9 cellular contexts compared by ENCODE assay signal in genomic region chr14:59254146-59254910, GRCh38.
DNase-seq lines count a peak whose midpoint lies in the region; ATAC-seq, FAIRE-seq and TF ChIP-seq lines count a peak whose summit lies in the region.
"Had no signal": no experiment of that assay in that cellular context is flagged by ENCODE, and none has a peak within 500 bp of the region (broad histone marks: within the 10 kb centered on the region; RNA-seq: fewer than 3 reads in every experiment).

No MANE protein-coding gene starts in this region.

- TF ChIP-seq CTCF in body of pancreas (IDR thresholded peaks at IDR 0.05): peak in 1 of 7 experiments; percentile 2
- TF ChIP-seq CTCF in HepG2 (CRISPR knock-in tag; IDR thresholded peaks at IDR 0.05): no peak

- no TSS peak for BruUV-seq in HepG2 (replicated peaks; lab: Mats Ljungman, UMichigan)

- intact Hi-C loops in body of pancreas (cut with DNase I): no loop called here
- intact Hi-C loops in HepG2 (cut with micrococcal nuclease; ENCODE audit: unreplicated experiment): loop anchor here (5.0 kb wide), 1 partner anchor 37 kb away; no protein-coding TSS in a partner anchor

- H3K9me3 Mint-ChIP-seq in activated CD4-positive, alpha-beta T cell treated with anti-CD3 and anti-CD28 coated beads, Interleukin-2, amount 10 ng/mL, durations not matched to agents 7 days and 5 days: peaks cover 4% of the 10 kb centered on the region
- H3K9me3 Mint-ChIP-seq: T-helper 1 cell treated with Interleukin-12 subunit alpha and Interleukin-12 subunit beta and Interleukin-4 antibody, amounts not matched to agents 30 μg/mL and 1 μg/mL, for 36 hours had no signal

- peak overlapping the region; percentile 30 to 79 (median 68) for H3K27ac ChIP-seq in body of pancreas
- H3K27ac ChIP-seq in HepG2 (ENCODE audit: extremely low read length, insufficient read depth, low read length): peak overlapping the region; percentile 4

- POLR2A ChIA-PET in HepG2 (lab: Yijun Ruan, JAX): no interaction called here
- POLR2A ChIA-PET in activated CD4-positive, alpha-beta T cell treated with anti-CD3 and anti-CD28 coated beads, Interleukin-2, amount 10 ng/mL, durations not matched to agents 7 days and 5 days (lab: Charles Lee): no interaction called here

- in situ Hi-C loops in HepG2 (cut with HindIII; ENCODE audit: extremely low pct_ligation_motif_present, low pct_unique_long_range_greater_than_20kb): no loop called here

- H3K4me1 Mint-ChIP-seq in activated CD4-positive, alpha-beta T cell treated with anti-CD3 and anti-CD28 coated beads, Interleukin-2, amount 10 ng/mL, durations not matched to agents 7 days and 5 days: no peaks in the 10 kb centered on the region

- CTCF ChIA-PET in HepG2 (lab: Yijun Ruan, JAX; ENCODE audit: low intra/inter-chr PET ratio, low total read pairs): no interaction called here
- CTCF ChIA-PET in activated CD4-positive, alpha-beta T cell treated with anti-CD3 and anti-CD28 coated beads, Interleukin-2, amount 10 ng/mL, durations not matched to agents 7 days and 5 days (lab: Charles Lee): no interaction called here

- H3K36me3 Mint-ChIP-seq in activated CD4-positive, alpha-beta T cell treated with anti-CD3 and anti-CD28 coated beads, Interleukin-2, amount 10 ng/mL, durations not matched to agents 7 days and 5 days (ENCODE audit: low read depth): no peaks in the 10 kb centered on the region

- TF ChIP-seq RAD21 in HepG2 (CRISPR knock-in tag; IDR thresholded peaks at IDR 0.05): no peak

- no peaks in the 10 kb centered on the region for H3K27me3 Mint-ChIP-seq in activated CD4-positive, alpha-beta T cell treated with anti-CD3 and anti-CD28 coated beads, Interleukin-2, amount 10 ng/mL, durations not matched to agents 7 days and 5 days

- H3K27me3 ChIP-seq in body of pancreas (no peaks in the 10 kb centered on the region), HepG2 (ENCODE audit: control insufficient read depth in 1 of 2, insufficient read depth in 2 of 2, low read length in 2 of 2) (no peaks in the 10 kb centered on the region)

- H2AFZ ChIP-seq in HepG2 (ENCODE audit: low read length): no peak overlapping the region

- DNase-seq in NCI-H510A treated with DMSO at 0.1 percent for 48 hours (lab: John Stamatoyannopoulos, UW): peak; percentile 34
- no peak for DNase-seq in NCI-H510A (lab: John Stamatoyannopoulos, UW)
- DNase-seq in body of pancreas: peak; percentile 75 to 89 (median 82)
- no peak for DNase-seq in HepG2 (ENCODE audit: low spot score)
- peak; percentile 68 for DNase-seq in urothelium cell line (ENCODE audit: low spot score)
- no peak for DNase-seq in D341Med (ENCODE audit: low spot score)
- no peak for DNase-seq in activated CD4-positive, alpha-beta T cell treated with anti-CD3 and anti-CD28 coated beads, Interleukin-2, amount 10 ng/mL, durations not matched to agents 7 days and 5 days

- 16 to 19% methylated on average over 7 of the region's 7 CpGs for WGBS in body of pancreas, 2 donors
- 66% methylated on average over 7 of the region's 7 CpGs for WGBS in HepG2 (ENCODE audit: low lambda C conversion rate)

- no peaks in the 10 kb centered on the region for H4K20me1 ChIP-seq in HepG2 (ENCODE audit: insufficient read depth, low read length)

- H3K9me3 ChIP-seq in body of pancreas: no peaks in the 10 kb centered on the region
- H3K9me3 ChIP-seq in HepG2 (ENCODE audit: low read length): no peaks in the 10 kb centered on the region

- H3K4me1 ChIP-seq in body of pancreas: peaks cover 33% of the 10 kb centered on the region
- H3K4me1 ChIP-seq in HepG2 (ENCODE audit: insufficient read depth, low read length): peaks cover 35% of the 10 kb centered on the region

- no peaks in the 10 kb centered on the region for H3K36me3 ChIP-seq in body of pancreas (replicated peaks in 1 of 2; ENCODE audit: insufficient read depth in 1 of 2, low read depth in 2 of 2)
- H3K36me3 ChIP-seq in HepG2 (replicated peaks in 1 of 2; ENCODE audit: control insufficient read depth in 1 of 2, insufficient read depth in 2 of 2, low read length in 2 of 2): no peaks in the 10 kb centered on the region; a peak in 1 of 5 replicates

- no peak overlapping the region for H3K4me3 ChIP-seq in body of pancreas
- no peak overlapping the region for H3K4me3 ChIP-seq in HepG2 (replicated peaks in 1 of 3; ENCODE audit: insufficient read depth in 1 of 3, low read depth in 2 of 3, low read length in 3 of 3)

- H3K4me2 ChIP-seq in HepG2 (ENCODE audit: low read depth, low read length): peak overlapping the region; percentile 9; the same call in 1 of the 2 replicates

- H3K79me2 ChIP-seq in HepG2 (ENCODE audit: insufficient read depth, low read length): peaks cover 39% of the 10 kb centered on the region

- H3K9ac ChIP-seq in HepG2 (ENCODE audit: insufficient read depth, low read depth, low read length): no peak overlapping the region

- no peak overlapping the region for H3K4me3 Mint-ChIP-seq in activated CD4-positive, alpha-beta T cell treated with anti-CD3 and anti-CD28 coated beads, Interleukin-2, amount 10 ng/mL, durations not matched to agents 7 days and 5 days
- H3K4me3 Mint-ChIP-seq: T-helper 1 cell treated with Interleukin-12 subunit alpha and Interleukin-12 subunit beta and Interleukin-4 antibody, amounts not matched to agents 30 μg/mL and 1 μg/mL, for 36 hours had no signal

- ATAC-seq in body of pancreas (peak; percentile 94), HepG2 (peak; percentile 44; the same call in 2 of the 3 replicates), HG02870 (IDR thresholded peaks at IDR 0.05; ENCODE audit: unreplicated experiment) (no peak)

- no peak for TF ChIP-seq EP300 in HepG2 (IDR thresholded peaks at IDR 0.05; ENCODE audit: low read depth in 2 of 2, low read length in 2 of 2)
- no peak for TF ChIP-seq EP300 in HepG2 (CRISPR knock-in tag; IDR thresholded peaks at IDR 0.05; ENCODE audit: borderline replicate concordance)

- no peak for FAIRE-seq in HepG2 (lab: Jason Lieb, UNC)
- peak; percentile 30 for FAIRE-seq in urothelium cell line (lab: Jason Lieb, UNC)

- no peak overlapping the region for H3K27ac Mint-ChIP-seq in activated CD4-positive, alpha-beta T cell treated with anti-CD3 and anti-CD28 coated beads, Interleukin-2, amount 10 ng/mL, durations not matched to agents 7 days and 5 days
- H3K27ac Mint-ChIP-seq: T-helper 1 cell treated with Interleukin-12 subunit alpha and Interleukin-12 subunit beta and Interleukin-4 antibody, amounts not matched to agents 30 μg/mL and 1 μg/mL, for 36 hours had no signal

- TF ChIP-seq POLR2A in body of pancreas (IDR thresholded peaks at IDR 0.05) (no peak), HepG2 (IDR thresholded peaks at IDR 0.05; ENCODE audit: insufficient read depth in 1 of 2, low read depth in 2 of 2, low read length in 2 of 2) (no peak)

TF ChIP-seq in HepG2, 621 proteins besides CTCF, POLR2A, EP300 and RAD21 (continues in another document):
- TF ChIP-seq FOSL2 (CRISPR knock-in tag; IDR thresholded peaks at IDR 0.05) (no peak), ZNF441 (CRISPR knock-in tag; IDR thresholded peaks at IDR 0.05; ENCODE audit: borderline replicate concordance) (no peak), FOXP1 (IDR thresholded peaks at IDR 0.05) (no peak), FOXP1 (CRISPR knock-in tag; IDR thresholded peaks at IDR 0.05) (peak; percentile 40; the same call in 1 of the 2 replicates), FOSL1 (CRISPR knock-in tag; IDR thresholded peaks at IDR 0.05; ENCODE audit: borderline replicate concordance) (no peak), SIN3B (IDR thresholded peaks at IDR 0.05; ENCODE audit: low read length) (no peak), SP5 (CRISPR knock-in tag; IDR thresholded peaks at IDR 0.05; ENCODE audit: borderline replicate concordance, low read depth) (no peak), FOXK1 (CRISPR knock-in tag; IDR thresholded peaks at IDR 0.05; ENCODE audit: borderline replicate concordance, low read depth) (no peak), GABPA (IDR thresholded peaks at IDR 0.05; ENCODE audit: low read depth, low read length) (no peak), GABPA (CRISPR knock-in tag; IDR thresholded peaks at IDR 0.05; ENCODE audit: low read depth) (no peak), HNRNPL (IDR thresholded peaks at IDR 0.05; ENCODE audit: low read depth, low read length) (no peak), NR2C2 (CRISPR knock-in tag; IDR thresholded peaks at IDR 0.05; ENCODE audit: borderline replicate concordance) (no peak), ZNF615 (CRISPR knock-in tag; IDR thresholded peaks at IDR 0.05; ENCODE audit: borderline replicate concordance) (no peak), ZNF333 (CRISPR knock-in tag; IDR thresholded peaks at IDR 0.05; ENCODE audit: borderline replicate concordance) (no peak), FOXA3 (CRISPR knock-in tag; IDR thresholded peaks at IDR 0.05) (0 out of 2 replicates have a peak, but pooled peaks have one; percentile 24), CEBPG (CRISPR knock-in tag; IDR thresholded peaks at IDR 0.05) (no peak), NR2F1 (CRISPR knock-in tag; IDR thresholded peaks at IDR 0.05) (peak in 1 of 2 experiments; percentile 20; a peak in 1 of 4 replicates), MED8 (CRISPR knock-in tag; IDR thresholded peaks at IDR 0.05; ENCODE audit: insufficient replicate concordance) (no peak), ZNF558 (CRISPR knock-in tag; IDR thresholded peaks at IDR 0.05; ENCODE audit: borderline replicate concordance) (no peak), KLF11 (CRISPR knock-in tag; IDR thresholded peaks at IDR 0.05) (no peak), HIVEP1 (CRISPR knock-in tag; IDR thresholded peaks at IDR 0.05) (no peak), ADNP (CRISPR knock-in tag; IDR thresholded peaks at IDR 0.05) (no peak), SAFB2 (CRISPR knock-in tag; IDR thresholded peaks at IDR 0.05; ENCODE audit: borderline replicate concordance, low read depth) (no peak), CHD2 (IDR thresholded peaks at IDR 0.05; ENCODE audit: low read depth, low read length) (no peak), MIXL1 (CRISPR knock-in tag; IDR thresholded peaks at IDR 0.05) (no peak)
- TF ChIP-seq, protein P1, sequence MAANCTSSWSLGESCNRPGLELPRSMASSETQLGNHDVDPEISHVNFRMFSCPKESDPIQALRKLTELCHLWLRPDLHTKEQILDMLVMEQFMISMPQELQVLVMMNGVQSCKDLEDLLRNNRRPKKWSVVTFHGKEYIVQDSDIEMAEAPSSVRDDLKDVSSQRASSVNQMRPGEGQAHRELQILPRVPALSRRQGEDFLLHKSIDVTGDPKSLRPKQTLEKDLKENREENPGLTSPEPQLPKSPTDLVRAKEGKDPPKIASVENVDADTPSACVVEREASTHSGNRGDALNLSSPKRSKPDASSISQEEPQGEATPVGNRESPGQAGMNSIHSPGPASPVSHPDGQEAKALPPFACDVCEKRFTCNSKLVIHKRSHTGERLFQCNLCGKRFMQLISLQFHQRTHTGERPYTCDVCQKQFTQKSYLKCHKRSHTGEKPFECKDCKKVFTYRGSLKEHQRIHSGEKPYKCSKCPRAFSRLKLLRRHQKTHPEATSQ (CRISPR knock-in tag; IDR thresholded peaks at IDR 0.05; ENCODE audit: borderline replicate concordance): no peak

Comparison
In these comparisons a context has a peak if more than half of its experiments do, and no peak if none do; other contexts are left out.
1. DNase-seq: peak in NCI-H510A treated with DMSO at 0.1 percent for 48 hours (single experiment), body of pancreas (4 of 4) and urothelium cell line (single experiment); none in NCI-H510A (single experiment), HepG2 (single experiment), D341Med (single experiment) and activated CD4-positive, alpha-beta T cell treated with anti-CD3 and anti-CD28 coated beads, Interleukin-2, amount 10 ng/mL, durations not matched to agents 7 days and 5 days (single experiment).